22 cellular contexts compared by ENCODE assay signal in the genomic region with DNA sequence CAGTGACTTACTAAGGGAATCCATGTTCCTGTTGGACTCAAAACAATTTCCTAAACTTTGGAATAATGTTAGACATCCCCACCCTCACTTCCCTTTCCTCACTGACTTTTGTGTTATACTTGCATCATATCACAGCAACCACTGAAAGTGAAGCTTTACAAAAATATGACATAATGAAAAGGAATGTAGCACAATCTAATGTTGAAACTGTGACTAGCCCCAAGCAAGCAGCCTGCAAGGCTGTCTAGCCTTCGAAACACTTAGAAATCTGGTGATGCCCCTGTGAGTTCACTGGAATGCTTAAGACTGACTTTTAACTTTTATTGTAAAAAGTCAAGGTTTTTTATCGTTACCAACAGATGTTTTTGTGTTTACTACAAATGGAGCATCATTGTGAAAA.
DNase-seq lines count a peak whose midpoint lies in the region; ATAC-seq lines count a peak whose summit lies in the region.
"Had no signal": no experiment of that assay in that cellular context is flagged by ENCODE, and none has a peak within 500 bp of the region (broad histone marks: within the 10 kb centered on the region; RNA-seq: fewer than 3 reads in every experiment).

No MANE protein-coding gene starts in this region.

- DNase-seq in AG20443 (ENCODE audit: low spot score) = peak; percentile 74
- DNase-seq in M059J (ENCODE audit: low read depth) = peak; percentile 13
- DNase-seq in epithelial cell of prostate (ENCODE audit: low read depth, low spot score) = no peak
- DNase-seq in non-pigmented ciliary epithelial cell (ENCODE audit: low read depth) = peak; percentile 59
- DNase-seq in putamen (ENCODE audit: low spot score) = no peak
- DNase-seq: cortex of kidney; hippocampal formation; KBM-7; kidney glomerular epithelial cell; NCI-H1105 treated with DMSO at 0.1 percent for 48 hours; NCI-H2171 treated with DMSO at 0.1 percent for 48 hours; NCI-H82; stimulated activated CD4-positive, alpha-beta T cell treated with anti-CD3 and anti-CD28 coated beads, Interleukin-4, amount 100 ng/mL, for 1 hour; stimulated activated CD8-positive, alpha-beta memory T cell treated with anti-CD3 and anti-CD28 coated beads, Interleukin-4, amount 100 ng/mL, for 48 hours; T-helper 1 cell; testis had no signal

- ATAC-seq in HG02610 (IDR thresholded peaks at IDR 0.05; ENCODE audit: unreplicated experiment) = no peak
- no peak for ATAC-seq in GM19351 (IDR thresholded peaks at IDR 0.05; ENCODE audit: unreplicated experiment)
- no peak for ATAC-seq in GM18873 (IDR thresholded peaks at IDR 0.05; ENCODE audit: low FRiP score, unreplicated experiment)
- ATAC-seq: activated T-helper 17 cell treated with anti-CD3 and anti-CD28 coated beads, Interleukin-2, amount 50 U/mL, for 72 hours had no signal

- peak overlapping the region; percentile 53 for H3K27ac ChIP-seq in epithelial cell of prostate
- H3K27ac ChIP-seq: C4-2B, testis, VCaP had no signal

Comparison
In these comparisons a context has a peak if more than half of its experiments do, and no peak if none do; other contexts are left out.
1. DNase-seq: peak in AG20443 (single experiment), M059J (single experiment) and non-pigmented ciliary epithelial cell (single experiment); none in epithelial cell of prostate (single experiment) and putamen (single experiment).